Comparison of ENCODE assay signal across 18 cellular contexts in genomic region chr2:3449936-3450335, GRCh38.
"Had no signal": no experiment of that assay in that cellular context is flagged by ENCODE, and none has a peak within 500 bp of the region (broad histone marks: within the 10 kb centered on the region; RNA-seq: fewer than 3 reads in every experiment).

No MANE protein-coding gene starts in this region.

- H3K27me3 Mint-ChIP-seq: activated CD4-positive, alpha-beta T cell treated with anti-CD3 and anti-CD28 coated beads, Interleukin-2, amount 10 ng/mL, durations not matched to agents 7 days and 5 days; activated CD8-positive, alpha-beta T cell treated with anti-CD3 and anti-CD28 coated beads for 36 hours; activated naive CD4-positive, alpha-beta T cell treated with anti-CD3 and anti-CD28 coated beads, Interleukin-2, amount 50 U/mL, for 24 hours; activated T-cell treated with anti-CD3 and anti-CD28 coated beads, Interleukin-2, amount 50 U/mL, for 24 hours; IgD-negative memory B cell; T-helper 17 cell had no signal

- H3K4me1 Mint-ChIP-seq: activated CD4-positive, alpha-beta T cell treated with anti-CD3 and anti-CD28 coated beads, Interleukin-2, amount 10 ng/mL, durations not matched to agents 7 days and 5 days; activated naive CD4-positive, alpha-beta T cell treated with anti-CD3 and anti-CD28 coated beads, Interleukin-2, amount 50 U/mL, for 24 hours had no signal

- H3K27ac Mint-ChIP-seq: activated CD4-positive, alpha-beta T cell treated with anti-CD3 and anti-CD28 coated beads, Interleukin-2, amount 10 ng/mL, durations not matched to agents 7 days and 5 days; activated CD8-positive, alpha-beta T cell treated with anti-CD3 and anti-CD28 coated beads for 36 hours; activated naive CD4-positive, alpha-beta T cell treated with anti-CD3 and anti-CD28 coated beads, Interleukin-2, amount 50 U/mL, for 24 hours; activated T-helper 1 cell treated with anti-CD3 and anti-CD28 coated beads, Interleukin-12 subunit alpha, Interleukin-12 subunit beta, Interleukin-2, Interleukin-4 antibody, amounts not matched to agents 30 ng/mL and 10 ng/mL and 1 ng/mL, durations not matched to agents 14 hours and 24 hours and 36 hours; IgD-negative memory B cell; T-helper 17 cell had no signal

- H3K4me3 Mint-ChIP-seq: activated CD4-positive, alpha-beta T cell treated with anti-CD3 and anti-CD28 coated beads, Interleukin-2, amount 10 ng/mL, durations not matched to agents 7 days and 5 days; activated CD8-positive, alpha-beta T cell treated with anti-CD3 and anti-CD28 coated beads for 36 hours; activated naive CD4-positive, alpha-beta T cell treated with anti-CD3 and anti-CD28 coated beads, Interleukin-2, amount 50 U/mL, for 24 hours; activated T-cell treated with anti-CD3 and anti-CD28 coated beads, Interleukin-2, amount 50 U/mL, for 24 hours; activated T-helper 1 cell treated with anti-CD3 and anti-CD28 coated beads, Interleukin-12 subunit alpha, Interleukin-12 subunit beta, Interleukin-2, Interleukin-4 antibody, amounts not matched to agents 30 ng/mL and 10 ng/mL and 1 ng/mL, durations not matched to agents 14 hours and 24 hours and 36 hours; IgD-negative memory B cell; T-helper 17 cell had no signal

- DNase-seq: activated CD4-positive, alpha-beta T cell treated with anti-CD3 and anti-CD28 coated beads, Interleukin-2, amount 10 ng/mL, durations not matched to agents 7 days and 5 days; activated CD4-positive, CD25-positive, alpha-beta regulatory T cell; activated CD8-positive, alpha-beta T cell treated with anti-CD3 and anti-CD28 coated beads for 36 hours; activated effector memory CD4-positive, alpha-beta T cell treated with Interleukin-2 at 50 U/mL for 16 hours; activated naive CD4-positive, alpha-beta T cell; activated T-cell treated with anti-CD3 and anti-CD28 coated beads, Interleukin-2, amount 50 U/mL, for 24 hours; KG1; NCI-H1048; NCI-H1930; NCI-H510A; NCI-H526 treated with DMSO at 0.1 percent for 48 hours; Right ventricle myocardium superior; T-helper 17 cell; T1000 had no signal

- H3K9me3 Mint-ChIP-seq: activated CD4-positive, alpha-beta T cell treated with anti-CD3 and anti-CD28 coated beads, Interleukin-2, amount 10 ng/mL, durations not matched to agents 7 days and 5 days; activated CD8-positive, alpha-beta T cell treated with anti-CD3 and anti-CD28 coated beads for 36 hours; activated naive CD4-positive, alpha-beta T cell treated with anti-CD3 and anti-CD28 coated beads, Interleukin-2, amount 50 U/mL, for 24 hours; activated T-cell treated with anti-CD3 and anti-CD28 coated beads, Interleukin-2, amount 50 U/mL, for 24 hours; activated T-helper 1 cell treated with anti-CD3 and anti-CD28 coated beads, Interleukin-12 subunit alpha, Interleukin-12 subunit beta, Interleukin-2, Interleukin-4 antibody, amounts not matched to agents 30 ng/mL and 10 ng/mL and 1 ng/mL, durations not matched to agents 14 hours and 24 hours and 36 hours; IgD-negative memory B cell had no signal

- H3K27ac ChIP-seq: VCaP had no signal
